8 cellular contexts compared by ENCODE assay signal in the genomic region with DNA sequence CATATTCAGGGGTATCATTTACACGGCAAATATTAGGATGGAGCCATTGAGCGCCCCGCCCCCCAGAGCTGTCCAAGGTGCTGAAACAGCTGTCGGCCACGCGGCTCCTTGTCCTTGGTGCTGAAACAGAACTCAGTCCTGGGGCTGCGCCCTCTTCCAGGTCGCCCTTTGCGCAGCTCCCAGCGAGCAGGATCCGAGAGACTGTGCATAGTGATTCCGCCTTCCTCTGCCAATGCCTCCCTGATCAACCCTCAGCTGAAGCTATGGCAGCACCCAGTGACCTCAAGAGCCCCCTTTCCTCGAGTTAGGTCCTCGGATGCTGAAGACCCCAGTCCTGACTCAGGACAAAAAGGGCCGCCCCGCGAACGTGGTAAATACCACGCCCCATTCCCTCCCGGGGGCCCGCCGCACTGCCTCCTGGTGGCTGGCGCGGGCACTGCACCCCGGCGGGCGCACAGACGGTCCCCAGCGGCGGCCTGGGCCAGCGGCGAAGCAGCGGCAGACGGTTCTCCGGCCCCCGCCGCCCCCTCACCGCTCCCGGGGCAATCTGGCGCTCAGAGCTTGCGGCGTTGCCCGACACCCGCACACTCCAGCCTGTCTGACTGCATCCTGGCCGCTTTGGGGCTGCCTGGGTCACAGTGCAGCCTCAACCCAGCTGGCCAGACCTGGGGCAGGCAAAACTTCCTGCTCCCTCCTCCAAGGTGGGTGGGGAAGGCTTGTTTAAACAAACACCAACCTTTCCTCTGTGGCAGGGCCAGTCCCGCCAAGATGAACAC. TPM values are rescaled to one million over a fixed set of nuclear protein-coding genes. Genes with fewer than 3 reads are reported as not detected.
DNase-seq lines count a peak whose midpoint lies in the region; TF ChIP-seq lines count a peak whose summit lies in the region.

No MANE protein-coding gene starts in this region.

- DNase-seq in H9 (peak; percentile 89), SK-MEL-5 (ENCODE audit: low read depth, low spot score) (peak; percentile 75), glutamatergic neuron (peak; percentile 82), ureter (ENCODE audit: low spot score) (peak; percentile 83), vagina (ENCODE audit: extremely low spot score in 2 of 2) (no peak)
- DNase-seq in activated naive CD4-positive, alpha-beta T cell treated with anti-CD3 and anti-CD28 coated beads for 36 hours: peak; percentile 87

- no peak overlapping the region for H2AFZ ChIP-seq in H9 (ENCODE audit: low read length)
- peak overlapping the region; percentile 50 for H2AFZ ChIP-seq in parathyroid adenoma

- H2BK12ac ChIP-seq in H9 (ENCODE audit: insufficient read length, low read depth, low read length): no peak overlapping the region

- no peak overlapping the region for H3K18ac ChIP-seq in H9 (ENCODE audit: insufficient read length, low read depth, low read length)

- no peak overlapping the region for H3K27ac ChIP-seq in 22Rv1
- no peak overlapping the region for H3K27ac ChIP-seq in H9 (ENCODE audit: insufficient read length, low read depth, low read length)
- H3K27ac ChIP-seq in parathyroid adenoma: no peak overlapping the region
- no peak overlapping the region for H3K27ac ChIP-seq in vagina

- H2AK5ac ChIP-seq in H9 (ENCODE audit: insufficient read length, low read length): no peak overlapping the region

- WGBS in H9 (ENCODE audit: extremely low coverage, insufficient read length, low lambda C conversion rate): no CpG with 5 or more reads among the region's 46 CpGs

- CTCF ChIA-PET in activated naive CD4-positive, alpha-beta T cell treated with anti-CD3 and anti-CD28 coated beads for 36 hours (lab: Charles Lee): interaction anchor here (0.8 to 2.6 kb wide), 10 partner anchors 8 to 132 kb away, joined by 3 to 10 read pairs (median 4); no protein-coding TSS in a partner anchor

- H2BK120ac ChIP-seq in H9 (ENCODE audit: low read depth, low read length, poor library complexity, severe bottlenecking): no peak overlapping the region

- H3K9ac ChIP-seq in H9 (ENCODE audit: extremely low read depth, insufficient read length, low read length): no peak overlapping the region
- no peak overlapping the region for H3K9ac ChIP-seq in parathyroid adenoma

- no peaks in the 10 kb centered on the region for H3K36me3 ChIP-seq in parathyroid adenoma (ENCODE audit: control insufficient read depth, insufficient read depth, low read length)
- H3K36me3 ChIP-seq in vagina: no peaks in the 10 kb centered on the region

- no peak overlapping the region for H3K23ac ChIP-seq in H9 (ENCODE audit: insufficient read length, low read depth, low read length)

- no peak overlapping the region for H4K91ac ChIP-seq in H9 (ENCODE audit: insufficient read length, low read depth, low read length)

- no peaks in the 10 kb centered on the region for H3K79me1 ChIP-seq in H9 (ENCODE audit: insufficient read depth, low read depth, low read length, poor library complexity, severe bottlenecking)

- H3T11ph ChIP-seq in H9 (ENCODE audit: low read length): no peak overlapping the region

- H3K4me3 Mint-ChIP-seq in H9 (peak overlapping the region; percentile 52 to 71), glutamatergic neuron (ENCODE audit: unreplicated experiment) (peak overlapping the region; percentile 47)
- no peak overlapping the region for H3K4me3 Mint-ChIP-seq in activated naive CD4-positive, alpha-beta T cell treated with anti-CD3 and anti-CD28 coated beads for 36 hours

- H3K27ac Mint-ChIP-seq in H9: no peak overlapping the region
- H3K27ac Mint-ChIP-seq in activated naive CD4-positive, alpha-beta T cell treated with anti-CD3 and anti-CD28 coated beads for 36 hours: no peak overlapping the region
- H3K27ac Mint-ChIP-seq in glutamatergic neuron (ENCODE audit: unreplicated experiment): peak overlapping the region; percentile 33

- peaks cover 5% of the 10 kb centered on the region for H3K23me2 ChIP-seq in H9 (ENCODE audit: insufficient read length, low read depth, low read length, poor library complexity, severe bottlenecking)

- H3K4me3 ChIP-seq in parathyroid adenoma (ENCODE audit: low read depth, low read length) (no peak overlapping the region), vagina (no peak overlapping the region)

- H3K9me3 ChIP-seq in H9 (ENCODE audit: control insufficient read depth, low read depth, low read length): no peaks in the 10 kb centered on the region
- H3K9me3 ChIP-seq in parathyroid adenoma (ENCODE audit: control insufficient read depth, low read length): no peaks in the 10 kb centered on the region
- no peaks in the 10 kb centered on the region for H3K9me3 ChIP-seq in vagina

- intact Hi-C loops in activated naive CD4-positive, alpha-beta T cell treated with anti-CD3 and anti-CD28 coated beads for 36 hours (cut with micrococcal nuclease): loop anchor here (1.0 kb wide), 1 partner anchor 14 kb away; a partner anchor contains a TSS
- intact Hi-C loops in vagina (cut with DNase I): no loop called here

- TF ChIP-seq CTCF in 22Rv1 (IDR thresholded peaks at IDR 0.05): peak; percentile 93
- peak; percentile 100 for TF ChIP-seq CTCF in H9 (conservative IDR thresholded peaks at IDR 0.05)
- TF ChIP-seq CTCF in glutamatergic neuron (IDR thresholded peaks at IDR 0.05; ENCODE audit: partially characterized antibody, unreplicated experiment): peak; percentile 100
- peak; percentile 84 for TF ChIP-seq CTCF in parathyroid adenoma (IDR thresholded peaks at IDR 0.05)
- no peak for TF ChIP-seq CTCF in vagina (IDR thresholded peaks at IDR 0.05)

- TF ChIP-seq POLR2A in vagina (IDR thresholded peaks at IDR 0.05): no peak

- no peak overlapping the region for H3K4ac ChIP-seq in H9 (ENCODE audit: low read depth, low read length)

- H3K4me2 ChIP-seq in H9 (ENCODE audit: insufficient read depth, insufficient read length, low read length) (peak overlapping the region; percentile 57), parathyroid adenoma (ENCODE audit: low read length) (no peak overlapping the region)

- H3K4me1 Mint-ChIP-seq in H9 (peaks cover 16 to 34% of the 10 kb centered on the region in 2 experiments), glutamatergic neuron (ENCODE audit: low read depth, unreplicated experiment) (peaks cover 41% of the 10 kb centered on the region)
- peaks cover 1% of the 10 kb centered on the region for H3K4me1 Mint-ChIP-seq in activated naive CD4-positive, alpha-beta T cell treated with anti-CD3 and anti-CD28 coated beads for 36 hours (ENCODE audit: low read depth)

- H3K27me3 Mint-ChIP-seq in H9 (ENCODE audit: low read depth) (peaks cover 65% of the 10 kb centered on the region), glutamatergic neuron (ENCODE audit: unreplicated experiment) (peaks cover 12% of the 10 kb centered on the region)
- peaks cover 43% of the 10 kb centered on the region for H3K27me3 Mint-ChIP-seq in activated naive CD4-positive, alpha-beta T cell treated with anti-CD3 and anti-CD28 coated beads for 36 hours (ENCODE audit: low read depth)

- H3K14ac ChIP-seq in H9 (ENCODE audit: insufficient read depth, low read length): no peak overlapping the region

- H2BK20ac ChIP-seq in H9 (ENCODE audit: low read depth, low read length, poor library complexity, severe bottlenecking): no peak overlapping the region

- no peak overlapping the region for H2BK5ac ChIP-seq in H9 (ENCODE audit: insufficient read length, low read length)

- in situ Hi-C loops in SK-MEL-5 (cut with HindIII; ENCODE audit: low pct_unique_long_range_greater_than_20kb, low sequenced_read_pairs): no loop called here

- no peak overlapping the region for H2BK15ac ChIP-seq in H9 (ENCODE audit: low read depth, low read length)

- H4K20me1 ChIP-seq in H9 (ENCODE audit: control insufficient read depth, insufficient read depth, insufficient read length): no peaks in the 10 kb centered on the region

- H4K8ac ChIP-seq in H9 (replicated peaks; ENCODE audit: insufficient read length, low read depth, low read length): no peak overlapping the region

- no peaks in the 10 kb centered on the region; a peak in 2 of 5 replicates for H3K9me3 Mint-ChIP-seq in H9
- H3K9me3 Mint-ChIP-seq in activated naive CD4-positive, alpha-beta T cell treated with anti-CD3 and anti-CD28 coated beads for 36 hours: no peaks in the 10 kb centered on the region
- H3K9me3 Mint-ChIP-seq in glutamatergic neuron (ENCODE audit: unreplicated experiment): peaks cover 6% of the 10 kb centered on the region

- no peak overlapping the region for H3K56ac ChIP-seq in H9 (ENCODE audit: insufficient read length, low read depth, low read length)

- no peak overlapping the region for H4K5ac ChIP-seq in H9 (ENCODE audit: insufficient read length, low read depth, low read length)

- H3K36me3 Mint-ChIP-seq in H9 (ENCODE audit: insufficient read depth in 1 of 3, low read depth in 3 of 3): no peaks in the 10 kb centered on the region
- no peaks in the 10 kb centered on the region for H3K36me3 Mint-ChIP-seq in activated naive CD4-positive, alpha-beta T cell treated with anti-CD3 and anti-CD28 coated beads for 36 hours (ENCODE audit: low read depth)
- H3K36me3 Mint-ChIP-seq in glutamatergic neuron (ENCODE audit: unreplicated experiment): no peaks in the 10 kb centered on the region

- H3K27me3 ChIP-seq in H9 (ENCODE audit: insufficient read depth, low read length) (peaks cover 2% of the 10 kb centered on the region; the same call in 1 of the 2 replicates), parathyroid adenoma (ENCODE audit: control insufficient read depth, insufficient read depth, low read length) (no peaks in the 10 kb centered on the region), vagina (no peaks in the 10 kb centered on the region)

- H3K4me1 ChIP-seq in H9 (ENCODE audit: insufficient read depth, low read length): no peaks in the 10 kb centered on the region; the same call in 1 of the 2 replicates
- peaks cover 4% of the 10 kb centered on the region for H3K4me1 ChIP-seq in parathyroid adenoma
- no peaks in the 10 kb centered on the region for H3K4me1 ChIP-seq in vagina

- H3K79me2 ChIP-seq in H9 (ENCODE audit: insufficient read depth, low read length) (no peaks in the 10 kb centered on the region), parathyroid adenoma (no peaks in the 10 kb centered on the region)

RNA-seq across cellular contexts. Expression of a gene that starts 13.4 kb away (rescaled TPM):
- 7.0 and 8.8 TPM in 2 replicates for total RNA-seq in H9 (2021)
- total RNA-seq in SK-MEL-5 (2014; rRNA removed; shearing (Covaris generic)): 0.69 and 2.6 TPM in 2 replicates
- polyA plus RNA-seq in SK-MEL-5 (2015; cell fraction: cytosol; rRNA removed): 1.6 and 1.9 TPM in 2 replicates
- polyA plus RNA-seq in SK-MEL-5 (2015; cell fraction: nucleus; rRNA removed): 0.79 and 5.2 TPM in 2 replicates
- total RNA-seq in activated naive CD4-positive, alpha-beta T cell treated with anti-CD3 and anti-CD28 coated beads for 36 hours: not detected
- 93.6 TPM for total RNA-seq in glutamatergic neuron (ENCODE audit: unreplicated experiment)
- total RNA-seq in ureter: 6.7 TPM
- 3.4 TPM for total RNA-seq in vagina

RNA-seq across cellular contexts. Expression of a gene that starts 58.9 kb away (rescaled TPM):
- total RNA-seq in H9 (2021): 0.31 and 0.39 TPM in 2 replicates
- not detected in 2 replicates for total RNA-seq in SK-MEL-5 (2014; rRNA removed; shearing (Covaris generic))
- not detected in 2 replicates for polyA plus RNA-seq in SK-MEL-5 (2015; cell fraction: cytosol; rRNA removed)
- not detected in 2 replicates for polyA plus RNA-seq in SK-MEL-5 (2015; cell fraction: nucleus; rRNA removed)
- not detected for total RNA-seq in activated naive CD4-positive, alpha-beta T cell treated with anti-CD3 and anti-CD28 coated beads for 36 hours
- total RNA-seq in glutamatergic neuron (ENCODE audit: unreplicated experiment): 8.2 TPM
- 0.89 TPM for total RNA-seq in ureter
- total RNA-seq in vagina: 0.74 TPM

Comparison
In these comparisons a context has a peak if more than half of its experiments do, and no peak if none do; other contexts are left out.
1. CTCF ChIP-seq: peak in 22Rv1 (single experiment), H9 (single experiment), glutamatergic neuron (single experiment) and parathyroid adenoma (single experiment); none in vagina (0 of 3).
2. DNase-seq: peak in H9 (single experiment), SK-MEL-5 (single experiment), activated naive CD4-positive, alpha-beta T cell treated with anti-CD3 and anti-CD28 coated beads for 36 hours (single experiment), glutamatergic neuron (single experiment) and ureter (single experiment); none in vagina (0 of 2).